ENCODE assay signal across 1 cellular context in genomic region chr2:38260972-38261371, GRCh38.
A peak's percentile ranks its signal among the peaks of the same experiment; 100 is the strongest.
TF ChIP-seq lines count a peak whose summit lies in the region.

No MANE protein-coding gene starts in this region.

TF ChIP-seq in GM12878, 131 proteins besides CTCF, POLR2A, EP300 and RAD21:
- TF ChIP-seq POU2F2 (IDR thresholded peaks at IDR 0.05; ENCODE audit: borderline replicate concordance, low read depth, low read length), result peak; percentile 67; the same call in 1 of the 3 replicates
- peak; percentile 50 to 60; a peak in 1 of 4 replicates for TF ChIP-seq BHLHE40 (IDR thresholded peaks at IDR 0.05; ENCODE audit: borderline replicate concordance in 1 of 2, low read depth in 2 of 2, low read length in 1 of 2)
- no peak for TF ChIP-seq SIN3A (IDR thresholded peaks at IDR 0.05; ENCODE audit: low read depth, low read length)
- 0 out of 2 replicates have a peak, but pooled peaks have one; percentile 51 for TF ChIP-seq POLR2AphosphoS5 (IDR thresholded peaks at IDR 0.05; ENCODE audit: low read length)
